8 cellular contexts compared by ENCODE assay signal in genomic region chr16:15899538-15900100, GRCh38. TPM values are rescaled to one million over a fixed set of nuclear protein-coding genes. Genes with fewer than 3 reads are reported as not detected.
DNase-seq lines count a peak whose midpoint lies in the region; ATAC-seq and TF ChIP-seq lines count a peak whose summit lies in the region.

No MANE protein-coding gene starts in this region.

- TF ChIP-seq CTCF in activated CD8-positive, alpha-beta T cell treated with anti-CD3 and anti-CD28 coated beads for 36 hours (IDR thresholded peaks at IDR 0.05) = no peak

- CTCF ChIA-PET in activated CD8-positive, alpha-beta T cell treated with anti-CD3 and anti-CD28 coated beads for 36 hours (lab: Charles Lee) = no interaction called here

- peaks cover 23% of the 10 kb centered on the region for H3K4me1 Mint-ChIP-seq in activated CD8-positive, alpha-beta T cell treated with anti-CD3 and anti-CD28 coated beads for 36 hours (ENCODE audit: low read depth)

- DNase-seq in stimulated activated CD4-positive, alpha-beta T cell treated with anti-CD3 and anti-CD28 coated beads, Interleukin-15, amount 100 ng/mL, for 24 hours = peak; percentile 63
- no peak for DNase-seq in stimulated activated CD4-positive, alpha-beta T cell treated with anti-CD3 and anti-CD28 coated beads, Interleukin-12 subunit alpha, Interleukin-12 subunit beta, amount 100 ng/mL, for 4 hours
- peak; percentile 69 for DNase-seq in activated CD8-positive, alpha-beta T cell treated with anti-CD3 and anti-CD28 coated beads for 36 hours
- DNase-seq in kidney tubule cell (ENCODE audit: low spot score) = peak; percentile 99
- DNase-seq in activated gamma-delta T cell (lab: John Stamatoyannopoulos, UW) = no peak
- DNase-seq in epidermal melanocyte (ENCODE audit: insufficient read length, low spot score) = no peak
- no peak for DNase-seq in NCI-H1436 (lab: John Stamatoyannopoulos, UW)

- no peak overlapping the region for H3K27ac Mint-ChIP-seq in activated CD8-positive, alpha-beta T cell treated with anti-CD3 and anti-CD28 coated beads for 36 hours

- intact Hi-C loops in activated CD8-positive, alpha-beta T cell treated with anti-CD3 and anti-CD28 coated beads for 36 hours (cut with micrococcal nuclease) = no loop called here

- H3K9me3 Mint-ChIP-seq in activated CD8-positive, alpha-beta T cell treated with anti-CD3 and anti-CD28 coated beads for 36 hours = no peaks in the 10 kb centered on the region

- POLR2A ChIA-PET in activated CD8-positive, alpha-beta T cell treated with anti-CD3 and anti-CD28 coated beads for 36 hours (lab: Charles Lee) = interaction anchor here (1.0 kb wide), 1 partner anchor 11 kb away, joined by 5 read pairs; the partner anchor contains the start of gene CEP20

- no peak overlapping the region for H3K4me3 Mint-ChIP-seq in activated CD8-positive, alpha-beta T cell treated with anti-CD3 and anti-CD28 coated beads for 36 hours

- H3K36me3 Mint-ChIP-seq in activated CD8-positive, alpha-beta T cell treated with anti-CD3 and anti-CD28 coated beads for 36 hours (ENCODE audit: low read depth) = no peaks in the 10 kb centered on the region

- ATAC-seq in HG03571 (IDR thresholded peaks at IDR 0.05; ENCODE audit: unreplicated experiment) = peak; percentile 70
- peak; percentile 67 for ATAC-seq in activated CD8-positive, alpha-beta T cell treated with anti-CD3 and anti-CD28 coated beads for 36 hours

- no peaks in the 10 kb centered on the region for H3K27me3 Mint-ChIP-seq in activated CD8-positive, alpha-beta T cell treated with anti-CD3 and anti-CD28 coated beads for 36 hours

RNA-seq across cellular contexts. Expression of gene CEP20, which starts 11.2 kb away (rescaled TPM):
- total RNA-seq in activated CD8-positive, alpha-beta T cell treated with anti-CD3 and anti-CD28 coated beads for 36 hours = 10 to 100 TPM; 34.5 to 39.0 TPM

RNA-seq across cellular contexts. Expression of gene MYH11, which starts 42.8 kb away (rescaled TPM):
- total RNA-seq in activated CD8-positive, alpha-beta T cell treated with anti-CD3 and anti-CD28 coated beads for 36 hours = not detected

RNA-seq across cellular contexts. Expression of gene ABCC1, which starts 49.8 kb away (rescaled TPM):
- 10 to 100 TPM; 64.5 to 67.6 TPM for total RNA-seq in activated CD8-positive, alpha-beta T cell treated with anti-CD3 and anti-CD28 coated beads for 36 hours

Comparison
In these comparisons a context has a peak if more than half of its experiments do, and no peak if none do; other contexts are left out.
1. DNase-seq: peak in stimulated activated CD4-positive, alpha-beta T cell treated with anti-CD3 and anti-CD28 coated beads, Interleukin-15, amount 100 ng/mL, for 24 hours (single experiment), activated CD8-positive, alpha-beta T cell treated with anti-CD3 and anti-CD28 coated beads for 36 hours (single experiment) and kidney tubule cell (single experiment); none in stimulated activated CD4-positive, alpha-beta T cell treated with anti-CD3 and anti-CD28 coated beads, Interleukin-12 subunit alpha, Interleukin-12 subunit beta, amount 100 ng/mL, for 4 hours (single experiment), activated gamma-delta T cell (single experiment), epidermal melanocyte (single experiment) and NCI-H1436 (single experiment).